In the genomic region with DNA sequence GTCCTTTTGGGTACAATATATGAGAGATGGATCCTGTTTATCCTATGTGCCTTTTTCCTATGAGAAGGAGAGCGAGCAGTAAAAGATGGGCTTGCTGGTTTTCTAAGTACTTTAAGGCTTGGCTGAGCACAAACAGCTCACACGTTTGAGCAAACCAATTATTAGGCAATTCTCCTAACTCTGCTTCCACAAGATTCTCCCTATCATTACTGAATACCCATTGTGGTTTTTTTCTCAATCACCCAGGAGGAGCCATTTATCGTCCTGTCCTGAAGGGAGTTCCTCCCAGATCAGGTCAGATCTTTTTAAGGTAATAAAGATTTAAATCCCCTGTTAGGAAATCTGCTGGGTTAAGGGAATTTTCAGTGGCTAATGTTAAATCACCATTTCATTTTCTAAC, we compare ENCODE assay signal across 21 cellular contexts.
"Had no signal": no experiment of that assay in that cellular context is flagged by ENCODE, and none has a peak within 500 bp of the region (broad histone marks: within the 10 kb centered on the region; RNA-seq: fewer than 3 reads in every experiment).

No MANE protein-coding gene starts in this region.

- H3K27me3 Mint-ChIP-seq: activated CD4-positive, alpha-beta memory T cell treated with anti-CD3 and anti-CD28 coated beads, Interleukin-2, amount 10 ng/mL, durations not matched to agents 7 days and 5 days; activated naive CD8-positive, alpha-beta T cell treated with anti-CD3 and anti-CD28 coated beads, Interleukin-2, amount 10 ng/mL, durations not matched to agents 7 days and 5 days; naive B cell; type B pancreatic cell had no signal

- H3K9me3 Mint-ChIP-seq: type B pancreatic cell had no signal

- DNase-seq: activated CD4-positive, alpha-beta memory T cell treated with anti-CD3 and anti-CD28 coated beads, Interleukin-2, amount 10 ng/mL, durations not matched to agents 7 days and 5 days; activated CD4-positive, alpha-beta T cell treated with anti-CD3 and anti-CD28 coated beads for 48 hours; activated CD4-positive, CD25-positive, alpha-beta regulatory T cell; activated effector memory CD4-positive, alpha-beta T cell treated with Interleukin-2 at 50 U/mL for 16 hours; activated naive CD4-positive, alpha-beta T cell treated with anti-CD3 and anti-CD28 coated beads for 36 hours; activated naive CD8-positive, alpha-beta T cell treated with anti-CD3 and anti-CD28 coated beads, Interleukin-2, amount 10 ng/mL, durations not matched to agents 7 days and 5 days; activated T-cell treated with anti-CD3 and anti-CD28 coated beads, Interleukin-2, amount 50 U/mL, for 72 hours; amygdala; cerebellar nuclear complex; heart right ventricle; kidney; lower lobe of right lung; naive B cell; retina; stimulated activated CD4-positive, alpha-beta T cell treated with anti-CD3 and anti-CD28 coated beads, Interleukin-4, amount 100 ng/mL, for 1 hour; stimulated activated naive CD4-positive, alpha-beta T cell treated with Interleukin-2 at 50 U/mL for 16 hours had no signal

- H3K27ac Mint-ChIP-seq: activated CD4-positive, alpha-beta memory T cell treated with anti-CD3 and anti-CD28 coated beads, Interleukin-2, amount 10 ng/mL, durations not matched to agents 7 days and 5 days; activated naive CD4-positive, alpha-beta T cell treated with anti-CD3 and anti-CD28 coated beads for 36 hours; activated naive CD8-positive, alpha-beta T cell treated with anti-CD3 and anti-CD28 coated beads, Interleukin-2, amount 10 ng/mL, durations not matched to agents 7 days and 5 days; activated T-cell treated with anti-CD3 and anti-CD28 coated beads, Interleukin-2, amount 50 U/mL, for 72 hours; type B pancreatic cell had no signal

- H3K4me1 Mint-ChIP-seq: activated CD4-positive, alpha-beta memory T cell treated with anti-CD3 and anti-CD28 coated beads, Interleukin-2, amount 10 ng/mL, durations not matched to agents 7 days and 5 days; activated naive CD8-positive, alpha-beta T cell treated with anti-CD3 and anti-CD28 coated beads, Interleukin-2, amount 10 ng/mL, durations not matched to agents 7 days and 5 days; naive B cell; neural crest cell had no signal

- H3K27me3 ChIP-seq: heart right ventricle, vagina had no signal

- H3K36me3 ChIP-seq: thoracic aorta had no signal

- FAIRE-seq: kidney had no signal

- H3K4me3 Mint-ChIP-seq: activated CD4-positive, alpha-beta memory T cell treated with anti-CD3 and anti-CD28 coated beads, Interleukin-2, amount 10 ng/mL, durations not matched to agents 7 days and 5 days; activated naive CD4-positive, alpha-beta T cell treated with anti-CD3 and anti-CD28 coated beads for 36 hours; activated naive CD8-positive, alpha-beta T cell treated with anti-CD3 and anti-CD28 coated beads, Interleukin-2, amount 10 ng/mL, durations not matched to agents 7 days and 5 days; activated T-cell treated with anti-CD3 and anti-CD28 coated beads, Interleukin-2, amount 50 U/mL, for 72 hours; naive B cell; neural crest cell; type B pancreatic cell had no signal

- H3K4me3 ChIP-seq: coronary artery, heart right ventricle, lower lobe of right lung, thoracic aorta, vagina had no signal

- H3K27ac ChIP-seq: coronary artery, heart right ventricle, lower lobe of right lung, thoracic aorta, vagina had no signal

- ATAC-seq: activated T-cell treated with anti-CD3 and anti-CD28 coated beads, Interleukin-2, amount 50 U/mL, for 72 hours; heart right ventricle; lower lobe of right lung had no signal

- H3K9me3 ChIP-seq: lower lobe of right lung, thoracic aorta, vagina had no signal

- H3K4me1 ChIP-seq: heart right ventricle, lower lobe of right lung, vagina had no signal
